In genomic region chr4:130192787-130193186, GRCh38 we compare ENCODE assay signal across 25 cellular contexts.
"Had no signal": no experiment of that assay in that cellular context is flagged by ENCODE, and none has a peak within 500 bp of the region (broad histone marks: within the 10 kb centered on the region; RNA-seq: fewer than 3 reads in every experiment).

No MANE protein-coding gene starts in this region.

- H3K36me3 ChIP-seq: esophagus muscularis mucosa, gastroesophageal sphincter, heart left ventricle, left ventricle myocardium inferior, lower lobe of right lung had no signal

- H3K4me1 ChIP-seq: esophagus muscularis mucosa, foreskin keratinocyte, gastroesophageal sphincter, heart left ventricle, left ventricle myocardium inferior, lower lobe of right lung had no signal

- H2AFZ ChIP-seq: hepatocyte had no signal

- H3K27me3 ChIP-seq: dorsolateral prefrontal cortex, esophagus muscularis mucosa, foreskin keratinocyte, gastroesophageal sphincter, hepatocyte had no signal

- DNase-seq: dermis blood vessel endothelial cell; dorsolateral prefrontal cortex; effector CD4-positive, alpha-beta T cell; effector memory CD4-positive, alpha-beta T cell; foreskin keratinocyte; heart left ventricle; hypothalamus; immature natural killer cell; islet precursor cell; kidney; kidney glomerular epithelial cell; left colon; left ventricle myocardium inferior; lower lobe of right lung; mesenchymal stem cell; mucosa of descending colon; naive B cell had no signal

- FAIRE-seq: colon, endothelial cell of umbilical vein, frontal cortex, kidney had no signal

- H3K27ac ChIP-seq: coronary artery, dorsolateral prefrontal cortex, esophagus muscularis mucosa, foreskin keratinocyte, gastroesophageal sphincter, heart left ventricle, hepatocyte, left ventricle myocardium inferior, lower lobe of right lung had no signal

- H3K4me2 ChIP-seq: hepatocyte had no signal

- ATAC-seq: foreskin keratinocyte, gastroesophageal sphincter, heart left ventricle, left colon, left lobe of liver, lower lobe of right lung, mucosa of descending colon had no signal

- H3K9me3 ChIP-seq: esophagus muscularis mucosa, gastroesophageal sphincter, heart left ventricle, lower lobe of right lung, mucosa of descending colon had no signal

- H3K4me3 ChIP-seq: coronary artery, dorsolateral prefrontal cortex, esophagus muscularis mucosa, gastroesophageal sphincter, heart left ventricle, hepatocyte, left ventricle myocardium inferior, lower lobe of right lung, mucosa of descending colon had no signal

- H3K79me2 ChIP-seq: hepatocyte had no signal
